ENCODE assay signal across 26 cellular contexts in the genomic region with DNA sequence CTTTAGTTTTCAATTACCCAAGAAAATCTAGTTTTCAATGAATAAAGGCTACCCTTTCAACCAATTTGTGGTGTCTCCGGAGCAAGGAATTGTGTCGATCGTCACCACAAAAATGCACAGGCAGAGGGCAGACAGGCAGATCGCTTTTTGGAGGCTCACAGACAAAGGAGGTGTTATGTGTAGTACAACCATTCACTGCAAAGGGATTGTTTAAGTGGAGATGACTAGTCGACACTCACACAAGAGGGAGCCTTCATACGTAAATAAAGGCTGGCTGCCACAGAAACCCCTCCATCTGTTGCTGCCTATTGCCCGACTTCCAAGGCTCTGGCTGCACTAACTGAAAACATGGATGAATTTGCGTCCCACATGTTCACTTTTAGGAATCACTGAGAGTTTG.
DNase-seq lines count a peak whose midpoint lies in the region; ATAC-seq, FAIRE-seq and TF ChIP-seq lines count a peak whose summit lies in the region.
"Had no signal": no experiment of that assay in that cellular context is flagged by ENCODE, and none has a peak within 500 bp of the region (broad histone marks: within the 10 kb centered on the region; RNA-seq: fewer than 3 reads in every experiment).

No MANE protein-coding gene starts in this region.

- H2BK15ac ChIP-seq in H1 (ENCODE audit: low read length), result no peak overlapping the region

- DNase-seq in DMS153 (lab: John Stamatoyannopoulos, UW) (peak; percentile 29), DMS153 treated with DMSO at 0.1 percent for 48 hours (lab: John Stamatoyannopoulos, UW; ENCODE audit: unreplicated experiment) (no peak), NCI-H2171 treated with DMSO at 0.1 percent for 48 hours (lab: John Stamatoyannopoulos, UW) (peak; percentile 65), H1 (ENCODE audit: low read depth in 1 of 2, low spot score in 2 of 2) (peak in 1 of 2 experiments; percentile 13), pons (ENCODE audit: low spot score) (peak; percentile 28), NCI-H345 treated with DMSO at 0.1 percent for 48 hours (lab: John Stamatoyannopoulos, UW; ENCODE audit: unreplicated experiment) (no peak)
- DNase-seq: activated CD4-positive, alpha-beta T cell treated with anti-CD3 and anti-CD28 coated beads, Interleukin-2, amount 50 U/mL, for 4 hours; activated CD4-positive, CD25-positive, alpha-beta regulatory T cell; activated CD8-positive, alpha-beta memory T cell treated with anti-CD3 and anti-CD28 coated beads, Interleukin-2, amount 50 U/mL, for 48 hours; aorta; CD4-positive, CD25-positive, alpha-beta regulatory T cell; central memory CD4-positive, alpha-beta T cell; dermis blood vessel endothelial cell; kidney glomerular epithelial cell; NCI-H1092; NCI-H2081; NCI-H774; psoas muscle; stimulated activated CD8-positive, alpha-beta memory T cell treated with anti-CD3 and anti-CD28 coated beads, Interleukin-4, amount 100 ng/mL, for 48 hours; stomach; T-helper 9 cell; tibial artery had no signal

- no peaks in the 10 kb centered on the region for H3K79me1 ChIP-seq in H1 (ENCODE audit: low read depth, low read length)

- TF ChIP-seq RAD21 in H1 (IDR thresholded peaks at IDR 0.05 in 1 of 2, conservative IDR thresholded peaks at IDR 0.05 in 1 of 2; ENCODE audit: low read depth in 2 of 2, low read length in 2 of 2), result no peak; a peak in 1 of 4 replicates

- no peaks in the 10 kb centered on the region for H3K79me2 ChIP-seq in H1 (ENCODE audit: control insufficient read depth in 1 of 2, insufficient read depth in 2 of 2, low read length in 2 of 2)

- H3K23me2 ChIP-seq in H1 (ENCODE audit: low read depth, low read length), result no peaks in the 10 kb centered on the region

- no peaks in the 10 kb centered on the region; a peak in 1 of 7 replicates for H3K27me3 ChIP-seq in H1 (replicated peaks in 1 of 4; ENCODE audit: control insufficient read depth in 3 of 4, extremely low read depth in 1 of 4, insufficient read depth in 3 of 4, low read length in 3 of 4)
- H3K27me3 ChIP-seq: stomach, tibial artery had no signal

- no peak overlapping the region for H2BK5ac ChIP-seq in H1 (ENCODE audit: low read depth, low read length)

- no peak for FAIRE-seq in H1 (lab: Jason Lieb, UNC)
- FAIRE-seq: H54 had no signal

- no peak for ATAC-seq in GM19463 (IDR thresholded peaks at IDR 0.05; ENCODE audit: unreplicated experiment)
- no peak for ATAC-seq in HG02588 (IDR thresholded peaks at IDR 0.05; ENCODE audit: unreplicated experiment)
- ATAC-seq: psoas muscle had no signal

- H3K9ac ChIP-seq in H1 (replicated peaks in 1 of 4; ENCODE audit: extremely low read depth in 1 of 4, low read depth in 3 of 4, low read length in 3 of 4), result no peak overlapping the region

- no peak overlapping the region for H2BK120ac ChIP-seq in H1 (replicated peaks; ENCODE audit: low read depth, low read length)

- no peak overlapping the region for H2AK5ac ChIP-seq in H1 (ENCODE audit: low read depth, low read length)

- H3K4me3 ChIP-seq in H1 (ENCODE audit: extremely low read depth in 1 of 4, insufficient read depth in 2 of 4, low read depth in 3 of 4, low read length in 4 of 4), result no peak overlapping the region
- H3K4me3 ChIP-seq: psoas muscle, stomach, tibial artery had no signal

- no peak overlapping the region for H2BK20ac ChIP-seq in H1 (ENCODE audit: low read length)

- no peak overlapping the region for H3K14ac ChIP-seq in H1 (ENCODE audit: insufficient read length)

- H3K18ac ChIP-seq in H1 (ENCODE audit: extremely low read depth, low read length), result no peak overlapping the region

- H2BK12ac ChIP-seq in H1 (ENCODE audit: low read depth, low read length), result no peak overlapping the region

- no peak overlapping the region for H4K91ac ChIP-seq in H1 (replicated peaks; ENCODE audit: insufficient read length, low read length)

- TF ChIP-seq CTCF in H1 (IDR thresholded peaks at IDR 0.05; ENCODE audit: control extremely low read depth in 1 of 3, insufficient read depth in 1 of 3, low read depth in 1 of 3, low read length in 3 of 3), result no peak

- no peak for TF ChIP-seq POLR2A in H1 (IDR thresholded peaks at IDR 0.05; ENCODE audit: control extremely low read depth in 1 of 2, low read depth in 2 of 2, low read length in 2 of 2)

- H4K8ac ChIP-seq in H1 (ENCODE audit: extremely low read depth, insufficient read depth, low read length), result no peak overlapping the region

- 68% methylated on average over 8 of the region's 8 CpGs; no CpG with 5 or more reads in 1 of the 2 experiments for WGBS in H1 (ENCODE audit: extremely low coverage in 1 of 2, insufficient coverage in 1 of 2, insufficient read length in 1 of 2, insufficient replicate concordance in 2 of 2, low coverage in 1 of 2, low lambda C conversion rate in 2 of 2, missing lambda C conversion rate in 1 of 2), 2 experiments

- H2AFZ ChIP-seq in H1 (ENCODE audit: low read length), result 0 out of 2 replicates have a peak overlapping the region, but pooled peaks have one; percentile 49

- H3K36me3 ChIP-seq in H1 (ENCODE audit: control insufficient read depth in 2 of 4, insufficient read depth in 4 of 4, low read length in 3 of 4), result no peaks in the 10 kb centered on the region
- H3K36me3 ChIP-seq: stomach, tibial artery had no signal

- H4K5ac ChIP-seq in H1 (ENCODE audit: insufficient read length, low read depth, low read length), result no peak overlapping the region

- peaks cover 0 to 6% (median 1%) of the 10 kb centered on the region in 4 experiments; a peak in 3 of 7 replicates for H3K4me1 ChIP-seq in H1 (replicated peaks in 1 of 4; ENCODE audit: control insufficient read depth in 3 of 4, insufficient read depth in 4 of 4, low read length in 3 of 4)
- H3K4me1 ChIP-seq: psoas muscle, tibial artery had no signal

- no peak for TF ChIP-seq EP300 in H1 (IDR thresholded peaks at IDR 0.05; ENCODE audit: borderline replicate concordance in 1 of 2, low read depth in 2 of 2, low read length in 2 of 2)

- CTCF ChIA-PET in H1 (lab: Charles Lee; ENCODE audit: partially characterized antibody), result interaction anchor here (0.6 kb wide), 1 partner anchor 431 kb away, joined by 3 read pairs; no protein-coding TSS in a partner anchor

- H3K27ac ChIP-seq in H1 (ENCODE audit: low read depth, low read length), result no peak overlapping the region
- H3K27ac ChIP-seq: 22Rv1, psoas muscle, stomach, tibial artery had no signal

- H3K9me3 ChIP-seq in H1 (ENCODE audit: insufficient read depth in 2 of 2, low read depth in 1 of 2, low read length in 1 of 2), result no peaks in the 10 kb centered on the region
- H3K9me3 ChIP-seq: psoas muscle, stomach, tibial artery had no signal

- peak overlapping the region in 1 of 2 experiments; percentile 5; a peak in 1 of 4 replicates for H3K4me2 ChIP-seq in H1 (ENCODE audit: insufficient read depth in 1 of 2, low read depth in 2 of 2, low read length in 2 of 2)

- no peak overlapping the region for H3K23ac ChIP-seq in H1 (ENCODE audit: insufficient read length)

- no peak overlapping the region for H3K4ac ChIP-seq in H1 (replicated peaks; ENCODE audit: insufficient read length, low read depth, low read length)

- POLR2A ChIA-PET in H1 (lab: Charles Lee; ENCODE audit: partially characterized antibody), result interaction anchor here (1.4 kb wide), 1 partner anchor 16 kb away, joined by 3 read pairs; no protein-coding TSS in a partner anchor

- no peak overlapping the region for H3K56ac ChIP-seq in H1 (replicated peaks; ENCODE audit: insufficient read length, low read depth, low read length)

- H4K20me1 ChIP-seq in H1 (replicated peaks in 1 of 2; ENCODE audit: control insufficient read depth in 1 of 2, insufficient read depth in 2 of 2, low read length in 2 of 2), result no peaks in the 10 kb centered on the region

TF ChIP-seq in H1, 55 proteins besides CTCF, POLR2A, EP300 and RAD21 (continues in another document):
- no peak for TF ChIP-seq TAF1 (IDR thresholded peaks at IDR 0.05; ENCODE audit: low read depth, low read length)
- no peak for TF ChIP-seq CREB1 (IDR thresholded peaks at IDR 0.05)
- TF ChIP-seq EZH2 (IDR thresholded peaks at IDR 0.05; ENCODE audit: low read depth, low read length, severe bottlenecking), result no peak
- no peak for TF ChIP-seq KDM4A (IDR thresholded peaks at IDR 0.05; ENCODE audit: low read depth, low read length, severe bottlenecking)
- TF ChIP-seq, protein P1, sequence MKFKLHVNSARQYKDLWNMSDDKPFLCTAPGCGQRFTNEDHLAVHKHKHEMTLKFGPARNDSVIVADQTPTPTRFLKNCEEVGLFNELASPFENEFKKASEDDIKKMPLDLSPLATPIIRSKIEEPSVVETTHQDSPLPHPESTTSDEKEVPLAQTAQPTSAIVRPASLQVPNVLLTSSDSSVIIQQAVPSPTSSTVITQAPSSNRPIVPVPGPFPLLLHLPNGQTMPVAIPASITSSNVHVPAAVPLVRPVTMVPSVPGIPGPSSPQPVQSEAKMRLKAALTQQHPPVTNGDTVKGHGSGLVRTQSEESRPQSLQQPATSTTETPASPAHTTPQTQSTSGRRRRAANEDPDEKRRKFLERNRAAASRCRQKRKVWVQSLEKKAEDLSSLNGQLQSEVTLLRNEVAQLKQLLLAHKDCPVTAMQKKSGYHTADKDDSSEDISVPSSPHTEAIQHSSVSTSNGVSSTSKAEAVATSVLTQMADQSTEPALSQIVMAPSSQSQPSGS (IDR thresholded peaks at IDR 0.05; ENCODE audit: low read length), result no peak
- TF ChIP-seq, protein P2, sequence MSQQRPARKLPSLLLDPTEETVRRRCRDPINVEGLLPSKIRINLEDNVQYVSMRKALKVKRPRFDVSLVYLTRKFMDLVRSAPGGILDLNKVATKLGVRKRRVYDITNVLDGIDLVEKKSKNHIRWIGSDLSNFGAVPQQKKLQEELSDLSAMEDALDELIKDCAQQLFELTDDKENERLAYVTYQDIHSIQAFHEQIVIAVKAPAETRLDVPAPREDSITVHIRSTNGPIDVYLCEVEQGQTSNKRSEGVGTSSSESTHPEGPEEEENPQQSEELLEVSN (IDR thresholded peaks at IDR 0.05), result no peak

Comparison
In these comparisons a context has a peak if more than half of its experiments do, and no peak if none do; other contexts are left out.
1. DNase-seq: peak in DMS153 (single experiment), NCI-H2171 treated with DMSO at 0.1 percent for 48 hours (single experiment) and pons (single experiment); none in DMS153 treated with DMSO at 0.1 percent for 48 hours (single experiment) and NCI-H345 treated with DMSO at 0.1 percent for 48 hours (single experiment).